ENCODE assay signal across 25 cellular contexts in genomic region chr6:159220093-159220492, GRCh38. TPM values are rescaled to one million over a fixed set of nuclear protein-coding genes. Genes with fewer than 3 reads are reported as not detected.
"Had no signal": no experiment of that assay in that cellular context is flagged by ENCODE, and none has a peak within 500 bp of the region (broad histone marks: within the 10 kb centered on the region; RNA-seq: fewer than 3 reads in every experiment).

No MANE protein-coding gene starts in this region.

- H3K9ac ChIP-seq: neural progenitor cell, parathyroid adenoma had no signal

- H3K27me3 ChIP-seq: ovary, right lobe of liver, sigmoid colon, suprapubic skin, testis, tibial artery, transverse colon, upper lobe of right lung, uterus had no signal

- H3K4me1 ChIP-seq: parathyroid adenoma, psoas muscle, right lobe of liver, suprapubic skin, testis, transverse colon, upper lobe of right lung, uterus had no signal

- H3K4me2 ChIP-seq: neural progenitor cell had no signal

- H3K36me3 ChIP-seq: neural progenitor cell, ovary, right lobe of liver, sigmoid colon, suprapubic skin, tibial artery, transverse colon, upper lobe of right lung, uterus had no signal

- DNase-seq: natural killer cell; occipital lobe; ovary; posterior cingulate gyrus; psoas muscle; right cardiac atrium; right lobe of liver; sigmoid colon; small intestine; stimulated activated CD4-positive, alpha-beta T cell treated with anti-CD3 and anti-CD28 coated beads, Interleukin-15, amount 100 ng/mL, for 24 hours; stimulated activated CD4-positive, alpha-beta T cell treated with anti-CD3 and anti-CD28 coated beads, Interleukin-2, amount 100 ng/mL, for 24 hours; stimulated activated CD4-positive, alpha-beta T cell treated with anti-CD3 and anti-CD28 coated beads, Interleukin-2, amount 100 ng/mL, for 48 hours; stimulated activated CD4-positive, alpha-beta T cell treated with anti-CD3 and anti-CD28 coated beads, Interleukin-4, amount 100 ng/mL, for 24 hours; stimulated activated naive B cell treated with anti-CD40 and anti-IgM and Interleukin-4, amounts not matched to agents 10 μg/mL and 1 μg/mL and 100 μg/mL, for 72 hours; stimulated activated naive CD4-positive, alpha-beta T cell treated with Interleukin-2 at 50 U/mL for 16 hours; substantia nigra; testis; tibial artery; transverse colon; upper lobe of right lung; uterus had no signal

- H3K27ac ChIP-seq: neural progenitor cell, ovary, parathyroid adenoma, psoas muscle, right lobe of liver, sigmoid colon, suprapubic skin, testis, tibial artery, transverse colon, upper lobe of right lung, uterus had no signal

- H3K9me3 ChIP-seq: ovary, psoas muscle, right lobe of liver, sigmoid colon, suprapubic skin, testis, tibial artery, transverse colon, upper lobe of right lung, uterus had no signal

- H3K79me2 ChIP-seq: parathyroid adenoma had no signal

- H3K4me3 ChIP-seq: neural progenitor cell, ovary, psoas muscle, right lobe of liver, sigmoid colon, suprapubic skin, testis, tibial artery, transverse colon, upper lobe of right lung, uterus had no signal

- H2AFZ ChIP-seq: neural progenitor cell, parathyroid adenoma had no signal

RNA-seq across cellular contexts. Expression of gene FNDC1, which starts 50.9 kb away (rescaled TPM):
- total RNA-seq: natural killer cell had no signal
- polyA plus RNA-seq: neural cell had no signal
